Comparison of ENCODE assay signal across 2 cellular contexts in the genomic region with DNA sequence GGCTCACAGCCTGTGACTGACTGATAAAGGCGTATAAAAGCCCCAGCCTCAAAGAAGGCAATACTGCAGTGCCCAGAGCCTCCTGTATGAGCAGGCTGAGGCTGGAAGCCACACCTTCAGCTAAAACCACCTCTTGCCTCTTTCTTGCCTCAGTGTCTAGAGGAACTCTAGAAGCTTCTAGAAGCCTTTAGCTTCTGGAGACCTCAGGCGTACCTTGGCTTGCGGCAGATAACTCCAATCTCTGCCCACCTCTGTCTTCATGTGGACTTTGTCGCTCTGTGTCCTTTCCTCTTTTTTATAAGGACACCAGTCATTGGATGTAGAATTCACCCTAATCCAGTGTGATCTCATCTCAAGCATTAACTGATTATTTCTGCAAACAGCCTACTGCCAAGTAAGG.
TF ChIP-seq lines count a peak whose summit lies in the region.

No MANE protein-coding gene starts in this region.

TF ChIP-seq in HepG2, 621 proteins besides CTCF, POLR2A, EP300 and RAD21:
- TF ChIP-seq, protein P1, sequence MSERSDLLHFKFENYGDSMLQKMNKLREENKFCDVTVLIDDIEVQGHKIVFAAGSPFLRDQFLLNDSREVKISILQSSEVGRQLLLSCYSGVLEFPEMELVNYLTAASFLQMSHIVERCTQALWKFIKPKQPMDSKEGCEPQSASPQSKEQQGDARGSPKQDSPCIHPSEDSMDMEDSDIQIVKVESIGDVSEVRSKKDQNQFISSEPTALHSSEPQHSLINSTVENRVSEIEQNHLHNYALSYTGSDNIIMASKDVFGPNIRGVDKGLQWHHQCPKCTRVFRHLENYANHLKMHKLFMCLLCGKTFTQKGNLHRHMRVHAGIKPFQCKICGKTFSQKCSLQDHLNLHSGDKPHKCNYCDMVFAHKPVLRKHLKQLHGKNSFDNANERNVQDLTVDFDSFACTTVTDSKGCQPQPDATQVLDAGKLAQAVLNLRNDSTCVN (CRISPR knock-in tag; IDR thresholded peaks at IDR 0.05; ENCODE audit: borderline replicate concordance): 0 out of 2 replicates have a peak, but pooled peaks have one; percentile 51
- TF ChIP-seq PCBP2 (optimal IDR thresholded peaks at IDR 0.05; ENCODE audit: low read depth, low read length, poor library complexity, severe bottlenecking) (no peak), GPN1 (CRISPR knock-in tag; IDR thresholded peaks at IDR 0.05; ENCODE audit: borderline replicate concordance) (no peak)

TF ChIP-seq in K562, 482 proteins besides CTCF, POLR2A, EP300 and RAD21:
- no peak for TF ChIP-seq GATAD2B (IDR thresholded peaks at IDR 0.05; ENCODE audit: borderline replicate concordance)
- TF ChIP-seq MEIS2 (IDR thresholded peaks at IDR 0.05; ENCODE audit: partially characterized antibody): no peak
- TF ChIP-seq HMG20A (CRISPR knock-in tag; conservative IDR thresholded peaks at IDR 0.05): no peak
- TF ChIP-seq FIP1L1 (IDR thresholded peaks at IDR 0.05; ENCODE audit: low read depth, low read length, poor library complexity, severe bottlenecking): no peak
- no peak for TF ChIP-seq GATAD2A (IDR thresholded peaks at IDR 0.05)
- TF ChIP-seq, protein P2, sequence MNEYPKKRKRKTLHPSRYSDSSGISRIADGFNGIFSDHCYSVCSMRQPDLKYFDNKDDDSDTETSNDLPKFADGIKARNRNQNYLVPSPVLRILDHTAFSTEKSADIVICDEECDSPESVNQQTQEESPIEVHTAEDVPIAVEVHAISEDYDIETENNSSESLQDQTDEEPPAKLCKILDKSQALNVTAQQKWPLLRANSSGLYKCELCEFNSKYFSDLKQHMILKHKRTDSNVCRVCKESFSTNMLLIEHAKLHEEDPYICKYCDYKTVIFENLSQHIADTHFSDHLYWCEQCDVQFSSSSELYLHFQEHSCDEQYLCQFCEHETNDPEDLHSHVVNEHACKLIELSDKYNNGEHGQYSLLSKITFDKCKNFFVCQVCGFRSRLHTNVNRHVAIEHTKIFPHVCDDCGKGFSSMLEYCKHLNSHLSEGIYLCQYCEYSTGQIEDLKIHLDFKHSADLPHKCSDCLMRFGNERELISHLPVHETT (CRISPR knock-in tag; conservative IDR thresholded peaks at IDR 0.05 in 1 of 2, IDR thresholded peaks at IDR 0.05 in 1 of 2): no peak
- TF ChIP-seq CBFA2T3 (IDR thresholded peaks at IDR 0.05): 0 out of 2 replicates have a peak, but pooled peaks have one; percentile 29
- TF ChIP-seq ARNT (IDR thresholded peaks at IDR 0.05): peak in 1 of 2 experiments; percentile 100; a peak in 2 of 4 replicates
- TF ChIP-seq, protein P3, sequence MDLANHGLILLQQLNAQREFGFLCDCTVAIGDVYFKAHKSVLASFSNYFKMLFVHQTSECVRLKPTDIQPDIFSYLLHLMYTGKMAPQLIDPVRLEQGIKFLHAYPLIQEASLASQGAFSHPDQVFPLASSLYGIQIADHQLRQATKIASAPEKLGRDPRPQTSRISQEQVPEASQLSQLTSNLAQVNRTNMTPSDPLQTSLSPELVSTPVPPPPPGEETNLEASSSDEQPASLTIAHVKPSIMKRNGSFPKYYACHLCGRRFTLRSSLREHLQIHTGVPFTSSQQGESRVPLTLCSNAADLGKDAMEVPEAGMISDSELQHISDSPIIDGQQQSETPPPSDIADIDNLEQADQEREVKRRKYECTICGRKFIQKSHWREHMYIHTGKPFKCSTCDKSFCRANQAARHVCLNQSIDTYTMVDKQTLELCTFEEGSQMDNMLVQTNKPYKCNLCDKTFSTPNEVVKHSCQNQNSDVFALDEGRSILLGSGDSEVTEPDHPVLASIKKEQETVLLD (IDR thresholded peaks at IDR 0.05): no peak
- 0 out of 2 replicates have a peak, but pooled peaks have one; percentile 9 for TF ChIP-seq CEBPG (CRISPR knock-in tag; IDR thresholded peaks at IDR 0.05)
- no peak for TF ChIP-seq CEBPG (tag; conservative IDR thresholded peaks at IDR 0.05 in 1 of 2, IDR thresholded peaks at IDR 0.05 in 1 of 2)
- TF ChIP-seq MXI1 (IDR thresholded peaks at IDR 0.05; ENCODE audit: low read depth, low read length): no peak
- TF ChIP-seq MAFG (tag; conservative IDR thresholded peaks at IDR 0.05): no peak
- TF ChIP-seq PRPF4 (IDR thresholded peaks at IDR 0.05; ENCODE audit: insufficient read depth, low read depth, low read length, poor library complexity, severe bottlenecking): no peak
- TF ChIP-seq RBM14 (IDR thresholded peaks at IDR 0.05; ENCODE audit: borderline replicate concordance, insufficient read depth, low read depth, low read length): no peak
- TF ChIP-seq TAL1 (IDR thresholded peaks at IDR 0.05): peak; percentile 11; the same call in 1 of the 2 replicates
- no peak for TF ChIP-seq ZBED1 (IDR thresholded peaks at IDR 0.05)
- TF ChIP-seq, protein P4, sequence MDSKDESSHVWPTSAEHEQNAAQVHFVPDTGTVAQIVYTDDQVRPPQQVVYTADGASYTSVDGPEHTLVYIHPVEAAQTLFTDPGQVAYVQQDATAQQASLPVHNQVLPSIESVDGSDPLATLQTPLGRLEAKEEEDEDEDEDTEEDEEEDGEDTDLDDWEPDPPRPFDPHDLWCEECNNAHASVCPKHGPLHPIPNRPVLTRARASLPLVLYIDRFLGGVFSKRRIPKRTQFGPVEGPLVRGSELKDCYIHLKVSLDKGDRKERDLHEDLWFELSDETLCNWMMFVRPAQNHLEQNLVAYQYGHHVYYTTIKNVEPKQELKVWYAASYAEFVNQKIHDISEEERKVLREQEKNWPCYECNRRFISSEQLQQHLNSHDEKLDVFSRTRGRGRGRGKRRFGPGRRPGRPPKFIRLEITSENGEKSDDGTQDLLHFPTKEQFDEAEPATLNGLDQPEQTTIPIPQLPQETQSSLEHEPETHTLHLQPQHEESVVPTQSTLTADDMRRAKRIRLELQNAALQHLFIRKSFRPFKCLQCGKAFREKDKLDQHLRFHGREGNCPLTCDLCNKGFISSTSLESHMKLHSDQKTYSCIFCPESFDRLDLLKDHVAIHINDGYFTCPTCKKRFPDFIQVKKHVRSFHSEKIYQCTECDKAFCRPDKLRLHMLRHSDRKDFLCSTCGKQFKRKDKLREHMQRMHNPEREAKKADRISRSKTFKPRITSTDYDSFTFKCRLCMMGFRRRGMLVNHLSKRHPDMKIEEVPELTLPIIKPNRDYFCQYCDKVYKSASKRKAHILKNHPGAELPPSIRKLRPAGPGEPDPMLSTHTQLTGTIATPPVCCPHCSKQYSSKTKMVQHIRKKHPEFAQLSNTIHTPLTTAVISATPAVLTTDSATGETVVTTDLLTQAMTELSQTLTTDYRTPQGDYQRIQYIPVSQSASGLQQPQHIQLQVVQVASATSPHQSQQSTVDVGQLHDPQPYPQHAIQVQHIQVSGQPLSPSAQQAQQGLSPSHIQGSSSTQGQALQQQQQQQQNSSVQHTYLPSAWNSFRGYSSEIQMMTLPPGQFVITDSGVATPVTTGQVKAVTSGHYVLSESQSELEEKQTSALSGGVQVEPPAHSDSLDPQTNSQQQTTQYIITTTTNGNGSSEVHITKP (IDR thresholded peaks at IDR 0.05; ENCODE audit: partially characterized antibody): no peak
- TF ChIP-seq SRF (CRISPR knock-in tag; IDR thresholded peaks at IDR 0.05): no peak
- TF ChIP-seq C11orf30 (IDR thresholded peaks at IDR 0.05; ENCODE audit: low read depth): no peak
- no peak for TF ChIP-seq ARHGAP35 (IDR thresholded peaks at IDR 0.05; ENCODE audit: partially characterized antibody)
- no peak for TF ChIP-seq SUPT5H (IDR thresholded peaks at IDR 0.05)
